ENCODE assay signal across 26 cellular contexts in the genomic region with DNA sequence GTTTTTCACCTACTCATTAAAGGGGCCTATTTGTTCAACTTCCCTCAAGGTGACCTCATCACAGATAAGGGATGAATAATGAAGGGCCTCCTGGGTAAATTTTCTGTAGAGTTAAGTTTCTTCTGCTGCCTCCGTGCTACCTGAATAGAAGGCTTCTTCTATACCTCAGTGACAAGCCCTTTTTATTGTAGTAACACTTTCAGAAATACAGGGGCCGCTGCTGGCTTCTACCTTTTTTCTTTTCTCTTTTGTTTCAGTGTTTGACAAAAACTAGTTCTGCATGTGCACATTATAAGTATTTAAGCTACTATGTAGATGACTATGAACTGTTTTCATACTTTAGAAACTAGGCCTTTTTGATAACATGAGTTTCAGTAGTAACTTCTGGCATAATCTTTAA.
A peak's percentile ranks its signal among the peaks of the same experiment; 100 is the strongest.
DNase-seq lines count a peak whose midpoint lies in the region; ATAC-seq, FAIRE-seq and TF ChIP-seq lines count a peak whose summit lies in the region.
"Had no signal": no experiment of that assay in that cellular context is flagged by ENCODE, and none has a peak within 500 bp of the region (broad histone marks: within the 10 kb centered on the region; RNA-seq: fewer than 3 reads in every experiment).

No MANE protein-coding gene starts in this region.

- H3K4me3 ChIP-seq in GM23338, result no peak overlapping the region
- no peak overlapping the region for H3K4me3 ChIP-seq in A673 (ENCODE audit: low read depth, low read length, poor library complexity, severe bottlenecking)
- H3K4me3 ChIP-seq: BLaER1 treated with 17β-estradiol and CSF1 and Interleukin-3, amounts not matched to agents 10 nM and 100 nM; K562; sigmoid colon had no signal

- H3K27me3 Mint-ChIP-seq in GM23338 (ENCODE audit: insufficient read depth, low read depth, poor library complexity), result peaks cover 2% of the 10 kb centered on the region
- no peaks in the 10 kb centered on the region for H3K27me3 Mint-ChIP-seq in brain
- peaks cover 8% of the 10 kb centered on the region for H3K27me3 Mint-ChIP-seq in mesothelial cell of epicardium (ENCODE audit: low read depth)
- H3K27me3 Mint-ChIP-seq: activated naive CD8-positive, alpha-beta T cell treated with anti-CD3 and anti-CD28 coated beads, Interleukin-2, amount 10 ng/mL, durations not matched to agents 7 days and 5 days had no signal

- H3K9me3 ChIP-seq in A673 (ENCODE audit: low read depth, low read length, poor library complexity, severe bottlenecking), result no peaks in the 10 kb centered on the region
- H3K9me3 ChIP-seq: sigmoid colon, upper lobe of left lung had no signal

- ATAC-seq in GM23338, result no peak
- ATAC-seq in HG03097 (IDR thresholded peaks at IDR 0.05; ENCODE audit: low FRiP score, unreplicated experiment), result no peak
- ATAC-seq in GM21825 (IDR thresholded peaks at IDR 0.05; ENCODE audit: unreplicated experiment), result no peak
- ATAC-seq: K562, left lobe of liver, SK-N-SH treated with all-trans-retinoic acid at 6 μM for 48 hours had no signal

- H3K27ac Mint-ChIP-seq in GM23338 (no peak overlapping the region), brain (peak overlapping the region in 1 of 5 experiments; percentile 83), mesothelial cell of epicardium (peak overlapping the region; percentile 72)
- H3K27ac Mint-ChIP-seq: activated naive CD8-positive, alpha-beta T cell treated with anti-CD3 and anti-CD28 coated beads, Interleukin-2, amount 10 ng/mL, durations not matched to agents 7 days and 5 days; activated T-helper 2 cell treated with anti-CD3 and anti-CD28 coated beads, Interferon-gamma antibody, Interleukin-2, Interleukin-4, amounts not matched to agents 10 μg/mL and 5 μg/mL and 100 μg/mL, durations not matched to agents 14 hours and 24 hours and 36 hours; nephron progenitor cell; T-helper 2 cell treated with Interferon-gamma antibody and Interleukin-4, amounts not matched to agents 5 μg/mL and 100 μg/mL, for 36 hours had no signal

- H3K4me3 Mint-ChIP-seq in GM23338, result no peak overlapping the region
- H3K4me3 Mint-ChIP-seq in brain, result peak overlapping the region in 4 of 5 experiments; percentile 7 to 71 (median 64)
- H3K4me3 Mint-ChIP-seq in mesothelial cell of epicardium, result no peak overlapping the region
- H3K4me3 Mint-ChIP-seq: activated naive CD8-positive, alpha-beta T cell treated with anti-CD3 and anti-CD28 coated beads, Interleukin-2, amount 10 ng/mL, durations not matched to agents 7 days and 5 days; nephron progenitor cell; T-helper 2 cell treated with Interferon-gamma antibody and Interleukin-4, amounts not matched to agents 5 μg/mL and 100 μg/mL, for 36 hours had no signal

- H3K4me1 ChIP-seq in GM23338 (ENCODE audit: insufficient read depth), result no peaks in the 10 kb centered on the region
- no peaks in the 10 kb centered on the region for H3K4me1 ChIP-seq in A673 (ENCODE audit: insufficient read depth, low read length, poor library complexity, severe bottlenecking)
- H3K4me1 ChIP-seq: sigmoid colon had no signal

- intact Hi-C loops in A673 (cut with micrococcal nuclease; ENCODE audit: unreplicated experiment), result no loop called here

- H3K27ac ChIP-seq in GM23338 (ENCODE audit: low read depth), result no peak overlapping the region
- no peak overlapping the region for H3K27ac ChIP-seq in A673 (ENCODE audit: low read depth, low read length, poor library complexity, severe bottlenecking)
- H3K27ac ChIP-seq: sigmoid colon had no signal

- POLR2A ChIA-PET in A673 (lab: Charles Lee; ENCODE audit: low non-redundant PET), result no interaction called here

- no peaks in the 10 kb centered on the region for H3K79me2 ChIP-seq in GM23338 (replicated peaks; ENCODE audit: insufficient read depth)

- no peak for TF ChIP-seq POLR2A in H54 (IDR thresholded peaks at IDR 0.05; ENCODE audit: low read depth, low read length)

- H3K36me3 Mint-ChIP-seq in GM23338 (ENCODE audit: low read depth), result no peaks in the 10 kb centered on the region
- peaks cover 26% of the 10 kb centered on the region for H3K36me3 Mint-ChIP-seq in brain
- no peaks in the 10 kb centered on the region for H3K36me3 Mint-ChIP-seq in mesothelial cell of epicardium
- H3K36me3 Mint-ChIP-seq: activated naive CD8-positive, alpha-beta T cell treated with anti-CD3 and anti-CD28 coated beads, Interleukin-2, amount 10 ng/mL, durations not matched to agents 7 days and 5 days had no signal

- TF ChIP-seq CTCF in GM23338 (conservative IDR thresholded peaks at IDR 0.05; ENCODE audit: low read depth in 2 of 2) (peak; percentile 38 to 49), brain (conservative IDR thresholded peaks at IDR 0.05) (no peak), mesothelial cell of epicardium (IDR thresholded peaks at IDR 0.05; ENCODE audit: unreplicated experiment) (no peak), A673 (conservative IDR thresholded peaks at IDR 0.05; ENCODE audit: low read depth, low read length) (no peak)

- no peak overlapping the region for H2AFZ ChIP-seq in GM23338

- H3K4me2 ChIP-seq in GM23338, result no peak overlapping the region
- H3K4me2 ChIP-seq: BLaER1 treated with 17β-estradiol and CSF1 and Interleukin-3, amounts not matched to agents 10 nM and 100 nM had no signal

- no peaks in the 10 kb centered on the region for H3K9me2 ChIP-seq in GM23338 (ENCODE audit: insufficient read depth)

- H4K20me1 ChIP-seq in GM23338 (replicated peaks; ENCODE audit: insufficient read depth), result no peaks in the 10 kb centered on the region
- H4K20me1 ChIP-seq: BLaER1 treated with 17β-estradiol and CSF1 and Interleukin-3, amounts not matched to agents 10 nM and 100 nM had no signal

- H3K27me3 ChIP-seq in GM23338 (ENCODE audit: insufficient read depth), result no peaks in the 10 kb centered on the region
- H3K27me3 ChIP-seq in A673 (replicated peaks; ENCODE audit: insufficient read depth, low read depth, low read length, poor library complexity), result no peaks in the 10 kb centered on the region
- H3K27me3 ChIP-seq: BLaER1 treated with 17β-estradiol and CSF1 and Interleukin-3, amounts not matched to agents 10 nM and 100 nM; sigmoid colon; upper lobe of left lung had no signal

- FAIRE-seq in H54 (lab: Jason Lieb, UNC), result no peak
- FAIRE-seq: endometrium, K562 had no signal

- BruUV-seq in A673 (replicated peaks; lab: Mats Ljungman, UMichigan), result no TSS peak

- H3K4me1 Mint-ChIP-seq in GM23338 (no peaks in the 10 kb centered on the region; the same call in 2 of the 3 replicates), brain (peaks cover 44% of the 10 kb centered on the region), mesothelial cell of epicardium (peaks cover 42% of the 10 kb centered on the region)
- H3K4me1 Mint-ChIP-seq: activated naive CD8-positive, alpha-beta T cell treated with anti-CD3 and anti-CD28 coated beads, Interleukin-2, amount 10 ng/mL, durations not matched to agents 7 days and 5 days had no signal

- no peaks in the 10 kb centered on the region for H3K36me3 ChIP-seq in GM23338 (ENCODE audit: insufficient read depth)
- H3K36me3 ChIP-seq in A673 (ENCODE audit: insufficient read depth, low read length, poor library complexity, severe bottlenecking), result no peaks in the 10 kb centered on the region
- H3K36me3 ChIP-seq: BLaER1 treated with 17β-estradiol and CSF1 and Interleukin-3, amounts not matched to agents 10 nM and 100 nM; sigmoid colon; upper lobe of left lung had no signal

- H3K9me3 Mint-ChIP-seq in GM23338, result no peaks in the 10 kb centered on the region
- peaks cover 0 to 3% (median 0%) of the 10 kb centered on the region in 5 experiments for H3K9me3 Mint-ChIP-seq in brain
- peaks cover 4% of the 10 kb centered on the region for H3K9me3 Mint-ChIP-seq in mesothelial cell of epicardium
- H3K9me3 Mint-ChIP-seq: activated T-helper 2 cell treated with anti-CD3 and anti-CD28 coated beads, Interferon-gamma antibody, Interleukin-2, Interleukin-4, amounts not matched to agents 10 μg/mL and 5 μg/mL and 100 μg/mL, durations not matched to agents 14 hours and 24 hours and 36 hours; nephron progenitor cell had no signal

- DNase-seq in GM23338 (ENCODE audit: low spot score), result peak; percentile 38
- peak; percentile 18 for DNase-seq in NCI-H774 (lab: John Stamatoyannopoulos, UW)
- no peak for DNase-seq in mesothelial cell of epicardium (ENCODE audit: low spot score in 2 of 2, unreplicated experiment in 2 of 2)
- no peak for DNase-seq in A673 (ENCODE audit: low spot score)
- no peak for DNase-seq in H54 (ENCODE audit: insufficient read length, low spot score)
- DNase-seq: activated CD4-positive, alpha-beta T cell treated with anti-CD3 and anti-CD28 coated beads, Interleukin-2, amount 50 U/mL, for 48 hours; activated CD8-positive, alpha-beta memory T cell treated with anti-CD3 and anti-CD28 coated beads, Interleukin-2, amount 50 U/mL, for 48 hours; activated naive CD8-positive, alpha-beta T cell treated with anti-CD3 and anti-CD28 coated beads, Interleukin-2, amount 10 ng/mL, durations not matched to agents 7 days and 5 days; cortex of kidney; EL; NCI-H2029 treated with DMSO at 0.1 percent for 48 hours; NCI-H446; nephron progenitor cell; RPMI8226; sigmoid colon; upper lobe of left lung had no signal

- no peaks in the 10 kb centered on the region for H3F3A ChIP-seq in GM23338 (replicated peaks; ENCODE audit: low read depth)

- CTCF ChIA-PET in A673 (lab: Charles Lee), result no interaction called here

TF ChIP-seq in GM23338, 12 proteins besides CTCF, POLR2A, EP300 and RAD21 (continues in another document):
- TF ChIP-seq POLR2AphosphoS5 (IDR thresholded peaks at IDR 0.05; ENCODE audit: low read depth), result no peak
- no peak for TF ChIP-seq NANOG (IDR thresholded peaks at IDR 0.05; ENCODE audit: borderline replicate concordance)
- TF ChIP-seq ETS1 (IDR thresholded peaks at IDR 0.05), result no peak
- no peak for TF ChIP-seq ZNF331 (CRISPR knock-in tag; IDR thresholded peaks at IDR 0.05; ENCODE audit: low read depth)
- no peak for TF ChIP-seq JUNB (IDR thresholded peaks at IDR 0.05; ENCODE audit: unreplicated experiment)
- TF ChIP-seq EZH2 (IDR thresholded peaks at IDR 0.05; ENCODE audit: low read depth, unreplicated experiment), result no peak

Comparison
In these comparisons a context has a peak if more than half of its experiments do, and no peak if none do; other contexts are left out.
1. DNase-seq: peak in GM23338 (single experiment) and NCI-H774 (single experiment); none in mesothelial cell of epicardium (0 of 2), A673 (single experiment) and H54 (single experiment).
2. H3K4me3 Mint-ChIP-seq: peak in brain (4 of 5); none in GM23338 (single experiment) and mesothelial cell of epicardium (single experiment).
3. CTCF ChIP-seq: peak in GM23338 (2 of 2); none in brain (0 of 2), mesothelial cell of epicardium (single experiment) and A673 (single experiment).